ENCODE assay signal across 19 cellular contexts in genomic region chr5:81986126-81986525, GRCh38.
"Had no signal": no experiment of that assay in that cellular context is flagged by ENCODE, and none has a peak within 500 bp of the region (broad histone marks: within the 10 kb centered on the region; RNA-seq: fewer than 3 reads in every experiment).

No MANE protein-coding gene starts in this region.

- DNase-seq: hippocampal formation; islet precursor cell; left ventricle myocardium inferior; mesendoderm; naive B cell; natural killer cell; nephron progenitor cell; occipital lobe; right lobe of liver; stimulated activated CD4-positive, alpha-beta T cell treated with anti-CD3 and anti-CD28 coated beads, Interleukin-1b, Interleukin-23, amount 100 ng/mL, for 48 hours; stimulated activated CD4-positive, alpha-beta T cell treated with anti-CD3 and anti-CD28 coated beads, Interleukin-2, amount 100 ng/mL, for 48 hours; stimulated activated CD4-positive, alpha-beta T cell treated with anti-CD3 and anti-CD28 coated beads, Interleukin-4, amount 100 ng/mL, for 4 hours; stimulated activated CD8-positive, alpha-beta memory T cell treated with anti-CD3 and anti-CD28 coated beads, Interleukin-4, amount 100 ng/mL, for 48 hours; stimulated activated naive B cell treated with anti-CD40 and anti-IgM and Interleukin-4, amounts not matched to agents 10 μg/mL and 1 μg/mL and 100 μg/mL, for 72 hours; stimulated activated naive CD8-positive, alpha-beta T cell treated with anti-CD3 and anti-CD28 coated beads, Interleukin-15, Interleukin-2, amounts not matched to agents 100 U/mL and 50 U/mL, for 24 hours; stomach; testis; thyroid gland; transverse colon had no signal

- ATAC-seq: natural killer cell; right lobe of liver; stimulated activated naive B cell treated with anti-CD40 and anti-IgM and Interleukin-4, amounts not matched to agents 10 μg/mL and 1 μg/mL and 100 μg/mL, for 72 hours; stimulated activated naive CD8-positive, alpha-beta T cell treated with anti-CD3 and anti-CD28 coated beads, Interleukin-15, Interleukin-2, amounts not matched to agents 100 U/mL and 50 U/mL, for 24 hours had no signal
